ENCODE assay signal across 1 cellular context in genomic region chr11:47355283-47356128, GRCh38.
TF ChIP-seq lines count a peak whose summit lies in the region.

No MANE protein-coding gene starts in this region.

TF ChIP-seq in HepG2, 621 proteins besides CTCF, POLR2A, EP300 and RAD21 (continued from another document and continues in another):
- TF ChIP-seq THRA (CRISPR knock-in tag; IDR thresholded peaks at IDR 0.05; ENCODE audit: borderline replicate concordance) (peak; percentile 79; the same call in 1 of the 2 replicates), EEA1 (CRISPR knock-in tag; IDR thresholded peaks at IDR 0.05; ENCODE audit: borderline replicate concordance) (no peak), PRMT3 (CRISPR knock-in tag; IDR thresholded peaks at IDR 0.05; ENCODE audit: borderline replicate concordance, low read depth) (no peak), RFX5 (IDR thresholded peaks at IDR 0.05; ENCODE audit: low read depth, low read length) (no peak), TP53 (CRISPR knock-in tag; conservative IDR thresholded peaks at IDR 0.05) (no peak), ZBED4 (CRISPR knock-in tag; IDR thresholded peaks at IDR 0.05; ENCODE audit: borderline replicate concordance) (peak; percentile 78; the same call in 1 of the 2 replicates), ARID3A (IDR thresholded peaks at IDR 0.05; ENCODE audit: low read depth, low read length) (no peak), DPF2 (CRISPR knock-in tag; IDR thresholded peaks at IDR 0.05; ENCODE audit: borderline replicate concordance, low read depth) (0 out of 2 replicates have a peak, but pooled peaks have one; percentile 12), NFKB2 (CRISPR knock-in tag; IDR thresholded peaks at IDR 0.05; ENCODE audit: borderline replicate concordance) (no peak; the same call in 1 of the 2 replicates), SMAD9 (CRISPR knock-in tag; IDR thresholded peaks at IDR 0.05) (no peak), CREBL2 (CRISPR knock-in tag; IDR thresholded peaks at IDR 0.05; ENCODE audit: borderline replicate concordance) (no peak), LCORL (IDR thresholded peaks at IDR 0.05) (no peak), LCORL (CRISPR knock-in tag; IDR thresholded peaks at IDR 0.05) (peak; percentile 91), ARNT (IDR thresholded peaks at IDR 0.05) (no peak), ZNF589 (CRISPR knock-in tag; conservative IDR thresholded peaks at IDR 0.05) (peak; percentile 48; the same call in 1 of the 2 replicates), ARNTL (CRISPR knock-in tag; IDR thresholded peaks at IDR 0.05) (no peak), ZNF503 (CRISPR knock-in tag; IDR thresholded peaks at IDR 0.05) (no peak), PHF21A (CRISPR knock-in tag; IDR thresholded peaks at IDR 0.05) (peak; percentile 24; the same call in 1 of the 2 replicates), ZNF343 (CRISPR knock-in tag; IDR thresholded peaks at IDR 0.05) (no peak), GFI1 (CRISPR knock-in tag; IDR thresholded peaks at IDR 0.05; ENCODE audit: borderline replicate concordance) (no peak), ZNF567 (CRISPR knock-in tag; IDR thresholded peaks at IDR 0.05; ENCODE audit: borderline replicate concordance) (0 out of 2 replicates have a peak, but pooled peaks have one; percentile 50), FOXA1 (IDR thresholded peaks at IDR 0.05) (no peak), FOXA1 (CRISPR knock-in tag; IDR thresholded peaks at IDR 0.05) (peak; percentile 53), ZBTB4 (CRISPR knock-in tag; IDR thresholded peaks at IDR 0.05; ENCODE audit: borderline replicate concordance) (no peak), NCOR1 (IDR thresholded peaks at IDR 0.05; ENCODE audit: borderline replicate concordance, low read length) (no peak), DNMT1 (CRISPR knock-in tag; IDR thresholded peaks at IDR 0.05) (no peak), IKZF1 (IDR thresholded peaks at IDR 0.05) (no peak), SOX5 (CRISPR knock-in tag; IDR thresholded peaks at IDR 0.05; ENCODE audit: borderline replicate concordance) (no peak), ATF2 (CRISPR knock-in tag; IDR thresholded peaks at IDR 0.05) (peak; percentile 61; the same call in 1 of the 2 replicates), MZF1 (CRISPR knock-in tag; IDR thresholded peaks at IDR 0.05; ENCODE audit: borderline replicate concordance) (no peak), ELF4 (CRISPR knock-in tag; IDR thresholded peaks at IDR 0.05; ENCODE audit: borderline replicate concordance) (no peak), ZNF652 (CRISPR knock-in tag; IDR thresholded peaks at IDR 0.05; ENCODE audit: borderline replicate concordance, low read depth) (no peak; the same call in 1 of the 2 replicates), HCFC1 (IDR thresholded peaks at IDR 0.05; ENCODE audit: low read depth, low read length) (no peak), ARID5B (CRISPR knock-in tag; IDR thresholded peaks at IDR 0.05) (peak; percentile 52; the same call in 1 of the 2 replicates), YY1 (IDR thresholded peaks at IDR 0.05; ENCODE audit: insufficient read depth, insufficient replicate concordance, low read depth, low read length) (peak; percentile 75), UBTF (CRISPR knock-in tag; IDR thresholded peaks at IDR 0.05) (peak; percentile 76), REL (CRISPR knock-in tag; conservative IDR thresholded peaks at IDR 0.05) (no peak), PPARG (CRISPR knock-in tag; conservative IDR thresholded peaks at IDR 0.05) (0 out of 2 replicates have a peak, but pooled peaks have one; percentile 41), MAX (IDR thresholded peaks at IDR 0.05) (no peak), MXI1 (IDR thresholded peaks at IDR 0.05; ENCODE audit: borderline replicate concordance, low read depth, low read length) (no peak), MAFF (IDR thresholded peaks at IDR 0.05; ENCODE audit: low read depth, low read length) (no peak)
